Comparison of ENCODE assay signal across 16 cellular contexts in genomic region chr12:6213969-6214368, GRCh38. TPM values are rescaled to one million over a fixed set of nuclear protein-coding genes. Genes with fewer than 3 reads are reported as not detected.
DNase-seq lines count a peak whose midpoint lies in the region; ATAC-seq, FAIRE-seq and TF ChIP-seq lines count a peak whose summit lies in the region.
"Had no signal": no experiment of that assay in that cellular context is flagged by ENCODE, and none has a peak within 500 bp of the region (broad histone marks: within the 10 kb centered on the region; RNA-seq: fewer than 3 reads in every experiment).

No MANE protein-coding gene starts in this region.

- no peak for TF ChIP-seq POLR2A in HCT116 (IDR thresholded peaks at IDR 0.05; ENCODE audit: borderline replicate concordance, extremely low read depth, insufficient read depth, insufficient read length)
- no peak for TF ChIP-seq POLR2A in right lobe of liver (IDR thresholded peaks at IDR 0.05)

- peaks cover 19% of the 10 kb centered on the region for H3K36me3 Mint-ChIP-seq in MCF 10A (ENCODE audit: insufficient read depth, unreplicated experiment)

- ATAC-seq in HCT116 (no peak), thoracic aorta (ENCODE audit: insufficient number of reproducible peaks, low FRiP score, low read depth) (no peak), right lobe of liver (no peak)
- ATAC-seq: stimulated activated naive CD8-positive, alpha-beta T cell treated with anti-CD3 and anti-CD28 coated beads, Interleukin-15, Interleukin-2, amounts not matched to agents 100 U/mL and 50 U/mL, for 24 hours had no signal

- in situ Hi-C loops in GM13976 (cut with MboI; ENCODE audit: low sequenced_read_pairs, unreplicated experiment) = no loop called here

- H3K27ac ChIP-seq in HCT116 (ENCODE audit: low read depth, low read length) (no peak overlapping the region), keratinocyte (ENCODE audit: control insufficient read depth, insufficient read depth, low read length) (peak overlapping the region; percentile 100), thoracic aorta (peak overlapping the region; percentile 88 to 97), right lobe of liver (no peak overlapping the region), right atrium auricular region (peak overlapping the region in 1 of 2 donors; percentile 16)

- intact Hi-C loops in HCT116 (cut with micrococcal nuclease) = no loop called here
- intact Hi-C loops in MCF 10A (cut with micrococcal nuclease) = no loop called here
- intact Hi-C loops in right lobe of liver (cut with DNase I) = no loop called here

- H3K36me3 ChIP-seq in HCT116 (ENCODE audit: control insufficient read depth in 1 of 2, insufficient read depth in 2 of 2, low read length in 2 of 2) (no peaks in the 10 kb centered on the region), keratinocyte (ENCODE audit: control insufficient read depth in 2 of 2, extremely low read depth in 1 of 2, insufficient read depth in 2 of 2, low read length in 2 of 2) (peaks cover 13 to 33% of the 10 kb centered on the region in 2 experiments), thoracic aorta (no peaks in the 10 kb centered on the region), right lobe of liver (no peaks in the 10 kb centered on the region), right atrium auricular region (peaks cover 4% of the 10 kb centered on the region)

- H3K79me2 ChIP-seq in HCT116 (ENCODE audit: insufficient read depth, low read length) (peaks cover 95% of the 10 kb centered on the region), keratinocyte (ENCODE audit: control insufficient read depth, insufficient read depth, low read length) (peaks cover 75% of the 10 kb centered on the region)

- TF ChIP-seq CTCF in HCT116 (IDR thresholded peaks at IDR 0.05 in 2 of 3, conservative IDR thresholded peaks at IDR 0.05 in 1 of 3; ENCODE audit: borderline replicate concordance in 1 of 3, insufficient read depth in 1 of 3, low read depth in 2 of 3, low read length in 2 of 3) (no peak), MCF 10A (IDR thresholded peaks at IDR 0.05; ENCODE audit: unreplicated experiment) (no peak), keratinocyte (optimal IDR thresholded peaks at IDR 0.05 in 1 of 3, IDR thresholded peaks at IDR 0.05 in 1 of 3, conservative IDR thresholded peaks at IDR 0.05 in 1 of 3; ENCODE audit: extremely low read depth in 1 of 3, insufficient read depth in 2 of 3, low read length in 3 of 3) (no peak), thoracic aorta (IDR thresholded peaks at IDR 0.05) (no peak), GM13976 (IDR thresholded peaks at IDR 0.05; ENCODE audit: borderline replicate concordance, control extremely low read depth, extremely low read depth, insufficient read depth, missing control alignments) (no peak), right lobe of liver (IDR thresholded peaks at IDR 0.05) (no peak), right atrium auricular region (IDR thresholded peaks at IDR 0.05) (no peak)

- FAIRE-seq in keratinocyte (lab: Jason Lieb, UNC) = no peak
- FAIRE-seq: bronchial epithelial cell had no signal

- H3K27me3 ChIP-seq in HCT116 (ENCODE audit: insufficient read depth, low read length) (no peaks in the 10 kb centered on the region), keratinocyte (ENCODE audit: control insufficient read depth, extremely low read depth, insufficient read depth, low read length) (no peaks in the 10 kb centered on the region), thoracic aorta (replicated peaks; ENCODE audit: insufficient read depth) (no peaks in the 10 kb centered on the region), right lobe of liver (no peaks in the 10 kb centered on the region), right atrium auricular region (no peaks in the 10 kb centered on the region)

- H3K4me2 ChIP-seq in HCT116 (ENCODE audit: low read length) = peak overlapping the region; percentile 89; the same call in 1 of the 2 replicates
- H3K4me2 ChIP-seq in keratinocyte (ENCODE audit: control insufficient read depth, extremely low read depth, insufficient read depth, low read depth, low read length) = peak overlapping the region; percentile 88

- POLR2A ChIA-PET in HCT116 (lab: Charles Lee) = interaction anchor here (0.7 to 1.5 kb wide), 2 partner anchors 12 to 638 kb away, joined by 4 to 5 read pairs; partner anchors contain the start of gene USP5
- POLR2A ChIA-PET in MCF 10A (lab: Yijun Ruan, JAX) = interaction anchor here (1.7 to 21.3 kb wide), 5 partner anchors 12 to 257 kb away, joined by 3 to 480 read pairs (median 102); partner anchors contain the start of genes CD9 and VAMP1

- H2AFZ ChIP-seq in HCT116 (ENCODE audit: low read depth, low read length, poor library complexity, severe bottlenecking) = no peak overlapping the region
- H2AFZ ChIP-seq in keratinocyte (ENCODE audit: control insufficient read depth, low read length) = no peak overlapping the region

- no peaks in the 10 kb centered on the region for H3K9me2 ChIP-seq in HCT116 (ENCODE audit: insufficient read depth)

- H3K4me1 ChIP-seq in HCT116 (ENCODE audit: control insufficient read depth in 1 of 2, insufficient read depth in 2 of 2, low read length in 2 of 2) = peaks cover 64 to 85% of the 10 kb centered on the region in 2 experiments
- peaks cover 90% of the 10 kb centered on the region for H3K4me1 ChIP-seq in keratinocyte (ENCODE audit: control insufficient read depth, extremely low read depth, insufficient read depth, low read length)
- H3K4me1 ChIP-seq in thoracic aorta (ENCODE audit: control insufficient read depth in 1 of 2, low read depth in 2 of 2) = peaks cover 51 to 93% of the 10 kb centered on the region in 2 donors
- H3K4me1 ChIP-seq in right lobe of liver = no peaks in the 10 kb centered on the region
- peaks cover 0 to 53% of the 10 kb centered on the region in 2 donors for H3K4me1 ChIP-seq in right atrium auricular region

- WGBS in right lobe of liver (ENCODE audit: insufficient coverage, low coverage, low lambda C conversion rate, missing lambda C conversion rate) = 86% methylated on average over 6 of the region's 6 CpGs

- no peaks in the 10 kb centered on the region for H3K9me3 Mint-ChIP-seq in MCF 10A (ENCODE audit: unreplicated experiment)

- H3K27ac Mint-ChIP-seq in MCF 10A (ENCODE audit: low read depth, unreplicated experiment) = peak overlapping the region; percentile 100

- DNase-seq in HCT116 (ENCODE audit: low read depth, low spot score) (no peak), MCF 10A (ENCODE audit: unreplicated experiment) (no peak), keratinocyte (ENCODE audit: low read depth, low spot score) (no peak), thoracic aorta (ENCODE audit: low spot score) (no peak), GM13976 (ENCODE audit: low spot score) (no peak), AML-193 (lab: John Stamatoyannopoulos, UW) (no peak), right lobe of liver (no peak), right atrium auricular region (ENCODE audit: low spot score) (no peak)
- DNase-seq: activated CD8-positive, alpha-beta memory T cell treated with anti-CD3 and anti-CD28 coated beads, Interleukin-2, amount 50 U/mL, for 4 hours; activated naive CD4-positive, alpha-beta T cell treated with anti-CD3 and anti-CD28 coated beads, Interleukin-2, amount 50 U/mL, for 16 hours; MM.1S; NCI-H2081; NCI-H69; nucleus accumbens; stimulated activated naive CD8-positive, alpha-beta T cell treated with anti-CD3 and anti-CD28 coated beads, Interleukin-15, Interleukin-2, amounts not matched to agents 100 U/mL and 50 U/mL, for 24 hours had no signal

- H3K9me3 ChIP-seq in HCT116 (ENCODE audit: control insufficient read depth in 1 of 2, insufficient read depth in 1 of 2, low read depth in 1 of 2, low read length in 2 of 2) (no peaks in the 10 kb centered on the region), keratinocyte (ENCODE audit: control insufficient read depth, low read depth, low read length) (no peaks in the 10 kb centered on the region), thoracic aorta (no peaks in the 10 kb centered on the region), right lobe of liver (no peaks in the 10 kb centered on the region), right atrium auricular region (no peaks in the 10 kb centered on the region)

- BruUV-seq in HCT116 (replicated peaks; lab: Mats Ljungman, UMichigan) (no TSS peak), MCF 10A (replicated peaks; lab: Mats Ljungman, UMichigan) (no TSS peak)

- no peak for TF ChIP-seq RAD21 in HCT116 (IDR thresholded peaks at IDR 0.05; ENCODE audit: low read depth)

- H3K9ac ChIP-seq in HCT116 (ENCODE audit: low read length) (peak overlapping the region; percentile 77; the same call in 1 of the 2 replicates), keratinocyte (ENCODE audit: control insufficient read depth, extremely low read depth, insufficient read depth, low read length) (peak overlapping the region; percentile 96)

- dilution Hi-C loops in keratinocyte (cut with MboI; ENCODE audit: extremely low pct_ligation_motif_present, low sequenced_read_pairs) = no loop called here

- RAD21 ChIA-PET in HCT116 (lab: Charles Lee; ENCODE audit: low non-redundant PET in 1 of 2, low total read pairs in 2 of 2, uncharacterized antibody in 2 of 2, unreplicated experiment in 2 of 2) = interaction anchor here in 1 of 2 experiments (0.8 kb wide), 1 partner anchor 64 kb away, joined by 4 read pairs; no protein-coding TSS in a partner anchor

- H4K20me1 ChIP-seq in HCT116 (ENCODE audit: insufficient read depth) = no peaks in the 10 kb centered on the region
- no peaks in the 10 kb centered on the region for H4K20me1 ChIP-seq in keratinocyte (ENCODE audit: control insufficient read depth, extremely low read depth, insufficient read depth, low read length)

- H3K27me3 Mint-ChIP-seq in MCF 10A (ENCODE audit: insufficient read depth, unreplicated experiment) = no peaks in the 10 kb centered on the region

- no peaks in the 10 kb centered on the region for H3K9me1 ChIP-seq in keratinocyte (ENCODE audit: control insufficient read depth, extremely low read depth, insufficient read depth, low read length)

- H3K4me1 Mint-ChIP-seq in MCF 10A (ENCODE audit: insufficient read depth, unreplicated experiment) = peaks cover 42% of the 10 kb centered on the region

- H3K4me3 ChIP-seq in HCT116 (replicated peaks in 1 of 2; ENCODE audit: low read depth in 1 of 2, low read length in 2 of 2) = no peak overlapping the region
- no peak overlapping the region for H3K4me3 ChIP-seq in keratinocyte (ENCODE audit: control insufficient read depth in 2 of 3, extremely low read depth in 1 of 3, insufficient read depth in 2 of 3, low read depth in 1 of 3, low read length in 3 of 3)
- no peak overlapping the region for H3K4me3 ChIP-seq in thoracic aorta
- no peak overlapping the region for H3K4me3 ChIP-seq in right lobe of liver
- H3K4me3 ChIP-seq in right atrium auricular region = no peak overlapping the region

- CTCF ChIA-PET in HCT116 (lab: Charles Lee) (interaction anchor here (0.6 to 1.4 kb wide), 2 partner anchors 19 to 71 kb away, joined by 3 to 4 read pairs; no protein-coding TSS in a partner anchor), MCF 10A (lab: Yijun Ruan, JAX) (interaction anchor here (0.5 to 20.5 kb wide), 8 partner anchors 11 to 1869 kb away, joined by 3 to 290 read pairs (median 20); partner anchors contain the start of gene CD9)

- no peak overlapping the region for H3K4me3 Mint-ChIP-seq in MCF 10A (ENCODE audit: unreplicated experiment)

RNA-seq across cellular contexts. Expression of gene CD9, which starts 13.8 kb away (rescaled TPM):
- total RNA-seq in HCT116 (2021; ENCODE audit: unreplicated experiment) (182 TPM), MCF 10A (2022) (31.1 and 40.7 TPM in 2 replicates), thoracic aorta (100 to 1,000 TPM; 249 to 300 TPM), right lobe of liver (10 to 100 TPM; 17.2 to 65.7 (median 34.2) TPM), right atrium auricular region (100 to 1,000 TPM; 126 to 230 TPM)
- polyA plus RNA-seq in HCT116 (2012) = 246 and 260 TPM in 2 replicates
- polyA plus RNA-seq in keratinocyte = 922 to 1,166 TPM (median 1,084 TPM) in 3 replicates
- polyA plus RNA-seq in keratinocyte (2011; ENCODE audit: low read depth) = 172 TPM
- polyA plus RNA-seq in keratinocyte (2011; cell fraction: cytosol; rRNA removed) = 591 and 749 TPM in 2 replicates
- 1,144 and 1,488 TPM in 2 replicates for polyA plus RNA-seq in keratinocyte (2011; cell fraction: nucleus; rRNA removed)
- 605 and 776 TPM in 2 replicates for polyA plus RNA-seq in keratinocyte (2012; ENCODE audit: low replicate concordance)
- 431 to 802 TPM (median 750 TPM) in 3 replicates for polyA minus RNA-seq in keratinocyte
- polyA minus RNA-seq in keratinocyte (2011; cell fraction: cytosol; rRNA and poly(A)+ RNA removed) = 467 TPM
- 442 and 537 TPM in 2 replicates for polyA minus RNA-seq in keratinocyte (2011; cell fraction: nucleus; rRNA and poly(A)+ RNA removed)

Comparison
In these comparisons a context has a peak if more than half of its experiments do, and no peak if none do; other contexts are left out.
1. H3K27ac ChIP-seq: peak in keratinocyte (single experiment) and thoracic aorta (2 of 2); none in HCT116 (single experiment) and right lobe of liver (0 of 3).